Comparison of ENCODE assay signal across 17 cellular contexts in the genomic region with DNA sequence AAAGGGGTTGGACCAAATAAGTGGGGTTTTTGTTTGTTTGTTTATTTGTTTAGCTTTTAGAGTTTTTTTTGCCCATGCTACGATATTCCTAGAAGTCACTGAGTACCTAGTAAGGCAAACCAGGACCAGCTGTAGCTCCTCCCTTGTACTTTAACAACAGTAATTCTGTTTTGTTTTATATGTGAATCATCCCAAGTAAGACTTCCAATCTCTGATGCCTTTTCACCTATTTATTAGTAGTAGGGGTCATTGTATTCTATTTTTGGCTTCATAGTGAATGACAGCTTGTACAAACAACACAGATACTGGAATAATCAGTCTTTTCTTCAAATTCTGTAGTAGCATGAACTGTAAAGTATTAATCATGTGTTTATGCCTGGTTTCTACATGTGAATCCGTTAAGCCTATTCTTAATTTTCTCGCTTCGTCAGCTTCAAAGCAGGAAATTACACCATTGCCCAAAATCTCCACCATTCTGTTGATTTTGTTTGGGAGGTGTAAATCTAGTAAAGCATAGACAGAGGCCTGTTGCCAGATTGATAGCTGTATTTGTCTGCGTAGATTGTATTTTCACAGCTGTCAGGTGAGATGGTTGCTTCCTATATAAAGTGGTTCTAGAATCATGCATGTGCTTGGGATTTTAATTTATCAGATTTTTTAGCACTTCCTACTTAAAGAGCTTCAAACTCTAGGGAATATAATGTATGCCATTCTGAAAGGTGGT.
A peak's percentile ranks its signal among the peaks of the same experiment; 100 is the strongest.
DNase-seq lines count a peak whose midpoint lies in the region; ATAC-seq, FAIRE-seq and TF ChIP-seq lines count a peak whose summit lies in the region.
"Had no signal": no experiment of that assay in that cellular context is flagged by ENCODE, and none has a peak within 500 bp of the region (broad histone marks: within the 10 kb centered on the region; RNA-seq: fewer than 3 reads in every experiment).

No MANE protein-coding gene starts in this region.

- no peak overlapping the region for H3K27ac ChIP-seq in osteoblast (ENCODE audit: low read depth, low read length)
- H3K27ac ChIP-seq: PC-9 had no signal

- H2AFZ ChIP-seq in osteoblast (ENCODE audit: low read length), result no peak overlapping the region
- H2AFZ ChIP-seq: PC-9 had no signal

- H3K4me1 ChIP-seq in osteoblast (ENCODE audit: insufficient read depth, low read length), result no peaks in the 10 kb centered on the region

- H3K4me2 ChIP-seq in osteoblast (ENCODE audit: insufficient read depth, low read length), result no peak overlapping the region
- H3K4me2 ChIP-seq: PC-9, SK-N-SH had no signal

- no peaks in the 10 kb centered on the region for H3K9me3 ChIP-seq in osteoblast (ENCODE audit: low read depth, low read length)
- H3K9me3 ChIP-seq: SK-N-SH had no signal

- no peaks in the 10 kb centered on the region for H4K20me1 ChIP-seq in osteoblast (ENCODE audit: insufficient read depth, low read length)

- no peak for ATAC-seq in GM19351 (IDR thresholded peaks at IDR 0.05; ENCODE audit: unreplicated experiment)
- no peak for ATAC-seq in GM18519 (IDR thresholded peaks at IDR 0.05; ENCODE audit: low FRiP score, unreplicated experiment)
- ATAC-seq: K562, T-cell had no signal

- no peaks in the 10 kb centered on the region for H3K79me2 ChIP-seq in osteoblast (ENCODE audit: insufficient read depth, low read length)

- TF ChIP-seq CTCF in bronchial epithelial cell (IDR thresholded peaks at IDR 0.05; ENCODE audit: insufficient read depth, low read length, severe bottlenecking) (no peak), osteoblast (IDR thresholded peaks at IDR 0.05; ENCODE audit: extremely low read depth, low read depth, low read length) (no peak)

- no peak for FAIRE-seq in bronchial epithelial cell (lab: Jason Lieb, UNC)
- FAIRE-seq: G401.6, H1, K562 had no signal

- no peaks in the 10 kb centered on the region for H3K36me3 ChIP-seq in bronchial epithelial cell (ENCODE audit: control insufficient read depth, insufficient read depth, low read length)
- H3K36me3 ChIP-seq in osteoblast (ENCODE audit: insufficient read depth, low read length), result no peaks in the 10 kb centered on the region

- H3K4me3 ChIP-seq in bronchial epithelial cell (ENCODE audit: low read depth, low read length) (no peak overlapping the region), osteoblast (ENCODE audit: insufficient read depth, low read length) (no peak overlapping the region)
- H3K4me3 ChIP-seq: K562, PC-9 had no signal

- H3K27me3 ChIP-seq in bronchial epithelial cell (ENCODE audit: control insufficient read depth, insufficient read depth, low read length) (no peaks in the 10 kb centered on the region), osteoblast (ENCODE audit: insufficient read depth, low read length) (no peaks in the 10 kb centered on the region)

- DNase-seq in DMS53 (lab: John Stamatoyannopoulos, UW) (peak; percentile 49), NCI-H2081 treated with DMSO at 0.1 percent for 48 hours (lab: John Stamatoyannopoulos, UW) (peak; percentile 78), bronchial epithelial cell (ENCODE audit: low read depth) (peak; percentile 37), osteoblast (ENCODE audit: insufficient read length, low spot score, missing footprints) (peak; percentile 10), posterior vena cava (ENCODE audit: low spot score) (no peak)
- DNase-seq: CD4-positive, CD25-positive, alpha-beta regulatory T cell; DMS79 treated with DMSO at 0.1 percent for 48 hours; NCI-H1694 treated with DMSO at 0.1 percent for 48 hours; NCI-H446; PC-9; SK-N-SH; T-cell had no signal

- intact Hi-C loops in posterior vena cava (cut with DNase I), result no loop called here
